In the genomic region with DNA sequence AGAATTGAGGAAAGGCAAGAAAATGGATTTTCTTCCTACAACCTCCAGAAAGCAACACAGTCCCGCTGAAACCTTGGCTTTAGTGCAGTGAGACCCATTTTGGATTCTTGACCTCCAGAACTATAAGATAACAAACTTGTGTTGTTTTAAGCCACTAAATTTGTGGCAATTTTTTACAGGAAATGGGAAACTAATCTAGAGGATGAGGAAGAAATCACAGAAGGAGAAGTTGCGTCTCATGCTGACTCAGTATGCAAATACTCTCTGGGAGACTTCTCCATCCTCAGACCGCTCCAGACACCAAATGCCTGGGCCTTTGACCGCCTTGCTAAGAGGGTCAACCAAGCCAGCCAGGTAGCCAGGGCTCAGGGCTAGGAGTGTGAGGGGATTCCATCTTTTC, we compare ENCODE assay signal across 15 cellular contexts. TPM values are rescaled to one million over a fixed set of nuclear protein-coding genes. Genes with fewer than 3 reads are reported as not detected.
DNase-seq lines count a peak whose midpoint lies in the region; ATAC-seq and TF ChIP-seq lines count a peak whose summit lies in the region.
"Had no signal": no experiment of that assay in that cellular context is flagged by ENCODE, and none has a peak within 500 bp of the region (broad histone marks: within the 10 kb centered on the region; RNA-seq: fewer than 3 reads in every experiment).

No MANE protein-coding gene starts in this region.

- H2BK12ac ChIP-seq in mesenchymal stem cell (ENCODE audit: low read length in 2 of 2), result no peak overlapping the region

- no peak overlapping the region for H2BK5ac ChIP-seq in mesenchymal stem cell (ENCODE audit: low read depth, low read length, poor library complexity, severe bottlenecking)

- H3K4me1 ChIP-seq in mesenchymal stem cell (ENCODE audit: control insufficient read depth, insufficient read depth, low read depth, low read length), result peaks cover 7% of the 10 kb centered on the region

- H3K27ac ChIP-seq in mesenchymal stem cell (ENCODE audit: low read length, poor library complexity, severe bottlenecking), result no peak overlapping the region

- peak overlapping the region in 1 of 2 experiments; percentile 10 for H3K18ac ChIP-seq in mesenchymal stem cell (ENCODE audit: low read depth in 1 of 2, low read length in 2 of 2)

- no peaks in the 10 kb centered on the region for H3K9me3 ChIP-seq in mesenchymal stem cell (ENCODE audit: control insufficient read depth, low read length)

- H2BK15ac ChIP-seq in mesenchymal stem cell (ENCODE audit: low read depth, poor library complexity, severe bottlenecking), result peak overlapping the region; percentile 54

- H3K4me3 ChIP-seq in choroid plexus epithelial cell (ENCODE audit: low read depth, low read length) (no peak overlapping the region), mesenchymal stem cell (ENCODE audit: insufficient read depth in 1 of 2, low read depth in 1 of 2, low read length in 2 of 2) (no peak overlapping the region)

- no peak overlapping the region for H2BK120ac ChIP-seq in mesenchymal stem cell (ENCODE audit: low read depth, low read length)

- H2AFZ ChIP-seq in mesenchymal stem cell (ENCODE audit: low read depth, low read length), result no peak overlapping the region

- H3K14ac ChIP-seq in mesenchymal stem cell (ENCODE audit: low read length in 2 of 2), result no peak overlapping the region

- H3K79me1 ChIP-seq in mesenchymal stem cell (replicated peaks; ENCODE audit: low read length, poor library complexity, severe bottlenecking), result no peaks in the 10 kb centered on the region

- no peaks in the 10 kb centered on the region for H3K27me3 ChIP-seq in mesenchymal stem cell (ENCODE audit: control insufficient read depth in 1 of 2, insufficient read depth in 1 of 2, low read length in 2 of 2)

- WGBS in mesenchymal stem cell, result no CpG with 5 or more reads among the region's 4 CpGs

- H2AK5ac ChIP-seq in mesenchymal stem cell (ENCODE audit: low read length, severe bottlenecking), result no peak overlapping the region

- TF ChIP-seq CTCF in choroid plexus epithelial cell (conservative IDR thresholded peaks at IDR 0.05; ENCODE audit: low read depth, low read length), result no peak

- no peak overlapping the region for H4K8ac ChIP-seq in mesenchymal stem cell (ENCODE audit: low read length)

- no peak overlapping the region for H3K4me2 ChIP-seq in mesenchymal stem cell (ENCODE audit: low read length, poor library complexity, severe bottlenecking)

- no peak for ATAC-seq in HG03045 (IDR thresholded peaks at IDR 0.05; ENCODE audit: unreplicated experiment)

- no peak overlapping the region for H4K91ac ChIP-seq in mesenchymal stem cell (ENCODE audit: low read length)

- H3K9ac ChIP-seq in mesenchymal stem cell (ENCODE audit: low read length), result no peak overlapping the region

- peaks cover 0 to 17% of the 10 kb centered on the region in 2 experiments for H3K36me3 ChIP-seq in mesenchymal stem cell (ENCODE audit: control insufficient read depth in 1 of 2, insufficient read depth in 2 of 2, low read depth in 1 of 2, low read length in 2 of 2)

- H3K23ac ChIP-seq in mesenchymal stem cell (ENCODE audit: low read length in 2 of 2), result no peak overlapping the region

- peak overlapping the region in 1 of 2 experiments; percentile 54 for H3K4ac ChIP-seq in mesenchymal stem cell (ENCODE audit: low read depth in 1 of 2, low read length in 2 of 2)

- peak; percentile 88 for DNase-seq in CD1c-positive myeloid dendritic cell (ENCODE audit: extremely low spot score)
- DNase-seq in NOMO-1 treated with DMSO at 0.1 percent for 48 hours (lab: John Stamatoyannopoulos, UW; ENCODE audit: unreplicated experiment), result peak; percentile 45
- DNase-seq in choroid plexus epithelial cell (ENCODE audit: low read depth), result peak; percentile 48
- peak; percentile 72 for DNase-seq in mesenchymal stem cell
- no peak for DNase-seq in stimulated activated CD4-positive, alpha-beta T cell treated with anti-CD3 and anti-CD28 coated beads, Interleukin-4, amount 100 ng/mL, for 4 hours
- no peak for DNase-seq in NAMALWA (ENCODE audit: low spot score)
- DNase-seq in NCI-H2227 treated with DMSO at 0.1 percent for 48 hours (lab: John Stamatoyannopoulos, UW), result no peak
- DNase-seq: activated CD8-positive, alpha-beta T cell treated with anti-CD3 and anti-CD28 coated beads for 36 hours; activated naive CD8-positive, alpha-beta T cell treated with anti-CD3 and anti-CD28 coated beads, Interleukin-2, amount 10 ng/mL, durations not matched to agents 7 days and 5 days; DND-41; NCI-H446 treated with DMSO at 0.1 percent for 48 hours; occipital lobe; stimulated activated CD4-positive, alpha-beta T cell treated with anti-CD3 and anti-CD28 coated beads, Interleukin-2, amount 100 ng/mL, for 24 hours; T-cell had no signal

RNA-seq across cellular contexts. Expression of a gene that starts 13.1 kb away (rescaled TPM):
- not detected for polyA plus RNA-seq in mesenchymal stem cell (2013, experiment 1 of 2)
- polyA plus RNA-seq in mesenchymal stem cell (2013, experiment 2 of 2), result not detected

RNA-seq across cellular contexts. Expression of a gene that starts 14.6 kb away (rescaled TPM):
- 2.2 TPM for polyA plus RNA-seq in mesenchymal stem cell (2013, experiment 1 of 2)
- polyA plus RNA-seq in mesenchymal stem cell (2013, experiment 2 of 2), result 1.8 TPM

RNA-seq across cellular contexts. Expression of a gene that starts 42.2 kb away (rescaled TPM):
- polyA plus RNA-seq in mesenchymal stem cell (2013, experiment 1 of 2), result 32.2 TPM
- polyA plus RNA-seq in mesenchymal stem cell (2013, experiment 2 of 2), result 33.3 TPM

Comparison
In these comparisons a context has a peak if more than half of its experiments do, and no peak if none do; other contexts are left out.
1. DNase-seq: peak in CD1c-positive myeloid dendritic cell (single experiment), NOMO-1 treated with DMSO at 0.1 percent for 48 hours (single experiment), choroid plexus epithelial cell (single experiment) and mesenchymal stem cell (single experiment); none in stimulated activated CD4-positive, alpha-beta T cell treated with anti-CD3 and anti-CD28 coated beads, Interleukin-4, amount 100 ng/mL, for 4 hours (0 of 2), NAMALWA (single experiment) and NCI-H2227 treated with DMSO at 0.1 percent for 48 hours (single experiment).